Comparison of ENCODE assay signal across 13 cellular contexts in genomic region chr7:988426-988911, GRCh38. TPM values are rescaled to one million over a fixed set of nuclear protein-coding genes. Genes with fewer than 3 reads are reported as not detected.
DNase-seq lines count a peak whose midpoint lies in the region; ATAC-seq, FAIRE-seq and TF ChIP-seq lines count a peak whose summit lies in the region.
"Had no signal": no experiment of that assay in that cellular context is flagged by ENCODE, and none has a peak within 500 bp of the region (broad histone marks: within the 10 kb centered on the region; RNA-seq: fewer than 3 reads in every experiment).

No MANE protein-coding gene starts in this region.

- no peak for TF ChIP-seq POLR2A in GM12878 (IDR thresholded peaks at IDR 0.05; ENCODE audit: low read depth, low read length)

- no peak for TF ChIP-seq CTCF in GM12878 (IDR thresholded peaks at IDR 0.05 in 2 of 3, conservative IDR thresholded peaks at IDR 0.05 in 1 of 3; ENCODE audit: control insufficient read depth in 2 of 3, extremely low read depth in 1 of 3, insufficient read depth in 1 of 3, low read depth in 3 of 3, low read length in 3 of 3)
- TF ChIP-seq CTCF in OCI-LY7 (conservative IDR thresholded peaks at IDR 0.05; ENCODE audit: low read length), result no peak

- H3K79me2 ChIP-seq in GM12878 (ENCODE audit: control insufficient read depth, insufficient read depth, low read length), result no peaks in the 10 kb centered on the region
- H3K79me2 ChIP-seq in OCI-LY7 (ENCODE audit: insufficient read depth, low read depth, low read length), result no peaks in the 10 kb centered on the region

- DNase-seq in COLO668 (lab: John Stamatoyannopoulos, UW; ENCODE audit: unreplicated experiment) (peak; percentile 44), HuH-7.5 (ENCODE audit: low spot score) (peak; percentile 55), GM12878 (ENCODE audit: low read depth, low spot score) (no peak), MG63 (no peak), OCI-LY7 (ENCODE audit: low spot score) (no peak)
- DNase-seq: NCI-H510A had no signal

- POLR2A ChIA-PET in GM12878 (lab: Charles Lee) (interaction anchor here (1.5 kb wide), 1 partner anchor 10 kb away, joined by 7 read pairs; no protein-coding TSS in a partner anchor), OCI-LY7 (lab: Charles Lee) (no interaction called here)

- BruUV-seq in GM12878 (replicated peaks; lab: Mats Ljungman, UMichigan) (no TSS peak), OCI-LY7 (replicated peaks; lab: Mats Ljungman, UMichigan) (no TSS peak)

- H3K27ac ChIP-seq in GM12878 (ENCODE audit: control insufficient read depth, insufficient read depth), result no peak overlapping the region
- no peak overlapping the region for H3K27ac ChIP-seq in OCI-LY7 (ENCODE audit: low read depth, low read length, poor library complexity, severe bottlenecking)
- H3K27ac ChIP-seq: C4-2B, RWPE1 had no signal

- in situ Hi-C loops in GM12878 (cut with MboI), result no loop called here

- H4K20me1 ChIP-seq in GM12878 (ENCODE audit: control insufficient read depth, insufficient read depth), result no peaks in the 10 kb centered on the region
- no peaks in the 10 kb centered on the region for H4K20me1 ChIP-seq in OCI-LY7 (ENCODE audit: insufficient read depth, low read length)

- H3K36me3 ChIP-seq in GM12878 (ENCODE audit: control insufficient read depth in 2 of 2, insufficient read depth in 2 of 2, low read length in 1 of 2) (no peaks in the 10 kb centered on the region), mucosa of stomach (ENCODE audit: control insufficient read depth, insufficient read depth, low read length) (no peaks in the 10 kb centered on the region), MG63 (no peaks in the 10 kb centered on the region), OCI-LY7 (ENCODE audit: insufficient read depth, low read length) (no peaks in the 10 kb centered on the region)
- H3K36me3 ChIP-seq: tibial nerve had no signal

- intact Hi-C loops in GM12878 (cut with micrococcal nuclease; ENCODE audit: unreplicated experiment), result no loop called here
- intact Hi-C loops in OCI-LY7 (cut with micrococcal nuclease; ENCODE audit: unreplicated experiment), result no loop called here

- no peak for TF ChIP-seq EP300 in GM12878 (IDR thresholded peaks at IDR 0.05; ENCODE audit: borderline replicate concordance in 1 of 2, control insufficient read depth in 1 of 2, low read depth in 2 of 2, low read length in 2 of 2)

- H3K4me1 ChIP-seq in GM12878 (ENCODE audit: control insufficient read depth, insufficient read depth, low read length), result peaks cover 5% of the 10 kb centered on the region
- peaks cover 19% of the 10 kb centered on the region for H3K4me1 ChIP-seq in mucosa of stomach (ENCODE audit: control insufficient read depth, insufficient read depth, low read length)
- peaks cover 31% of the 10 kb centered on the region for H3K4me1 ChIP-seq in OCI-LY7 (ENCODE audit: insufficient read depth, low read length, poor library complexity, severe bottlenecking)

- TF ChIP-seq RAD21 in GM12878 (IDR thresholded peaks at IDR 0.05; ENCODE audit: insufficient read depth, low read depth, low read length), result no peak

- H3K27me3 ChIP-seq in GM12878 (replicated peaks in 1 of 2; ENCODE audit: control insufficient read depth in 2 of 2, insufficient read depth in 2 of 2, low read length in 1 of 2) (no peaks in the 10 kb centered on the region; a peak in 2 of 4 replicates), mucosa of stomach (ENCODE audit: control insufficient read depth, insufficient read depth, low read length) (peaks cover 48% of the 10 kb centered on the region), MG63 (no peaks in the 10 kb centered on the region)

- H3K4me2 ChIP-seq in GM12878 (ENCODE audit: control insufficient read depth, insufficient read depth) (no peak overlapping the region), OCI-LY7 (ENCODE audit: low read length) (no peak overlapping the region)

- ATAC-seq in GM12878 (peak; percentile 34), HG03159 (IDR thresholded peaks at IDR 0.05; ENCODE audit: unreplicated experiment) (no peak), GM21529 (IDR thresholded peaks at IDR 0.05; ENCODE audit: unreplicated experiment) (no peak)

- H3K9me3 ChIP-seq in GM12878 (replicated peaks; ENCODE audit: control insufficient read depth, insufficient read depth, low read length) (no peaks in the 10 kb centered on the region), mucosa of stomach (ENCODE audit: control insufficient read depth, low read length) (no peaks in the 10 kb centered on the region), MG63 (no peaks in the 10 kb centered on the region), OCI-LY7 (ENCODE audit: low read length) (no peaks in the 10 kb centered on the region)
- H3K9me3 ChIP-seq: tibial nerve had no signal

- H3K4me3 ChIP-seq in GM12878 (no peak overlapping the region), mucosa of stomach (ENCODE audit: low read length) (no peak overlapping the region), MG63 (no peak overlapping the region), OCI-LY7 (ENCODE audit: low read depth, low read length, poor library complexity, severe bottlenecking) (no peak overlapping the region)
- H3K4me3 ChIP-seq: tibial nerve had no signal

- RAD21 ChIA-PET in GM12878 (lab: Charles Lee; ENCODE audit: unreplicated experiment), result interaction anchor here (0.6 to 1.6 kb wide), 11 partner anchors 10 to 187 kb away, joined by 3 to 16 read pairs (median 3); partner anchors contain the start of gene COX19

- CTCF ChIA-PET in GM12878 (lab: Yijun Ruan, JAX) (interaction anchor here (0.6 to 1.6 kb wide), 13 partner anchors 10 to 189 kb away, joined by 3 to 15 read pairs (median 4); no protein-coding TSS in a partner anchor), OCI-LY7 (lab: Charles Lee; ENCODE audit: unreplicated experiment) (no interaction called here)

- no peak for FAIRE-seq in GM12878 (lab: Jason Lieb, UNC)

- WGBS in GM12878 (ENCODE audit: insufficient coverage, insufficient replicate concordance, low lambda C conversion rate, missing lambda C conversion rate), result under 1% methylated on average over 17 of the region's 24 CpGs

- H3K9me2 ChIP-seq in OCI-LY7 (ENCODE audit: insufficient read depth, low read length), result no peaks in the 10 kb centered on the region

- SMC1A ChIA-PET in GM12878 (lab: Charles Lee; ENCODE audit: uncharacterized antibody, unreplicated experiment), result interaction anchor here (0.6 to 1.2 kb wide), 7 partner anchors 10 to 186 kb away, joined by 3 to 6 read pairs (median 3); partner anchors contain the start of gene COX19

- no peak overlapping the region for H3K9ac ChIP-seq in GM12878 (ENCODE audit: control insufficient read depth, insufficient read depth, low read length)
- peak overlapping the region; percentile 28 for H3K9ac ChIP-seq in mucosa of stomach (ENCODE audit: low read length)

- H2AFZ ChIP-seq in GM12878 (ENCODE audit: control insufficient read depth, low read depth, low read length) (no peak overlapping the region), OCI-LY7 (ENCODE audit: low read length) (no peak overlapping the region)

RNA-seq across cellular contexts. Expression of gene CYP2W1, which starts 5.5 kb away (rescaled TPM):
- total RNA-seq in GM12878 (2013; cell fraction: nucleolus; rRNA removed), result not detected in 2 replicates
- total RNA-seq in GM12878 (2014; rRNA removed), result not detected in 2 replicates
- total RNA-seq in GM12878 (2014; rRNA removed; fragmentation: Illumina TruSeq; extraction: Trizol), result not detected in 2 replicates
- not detected in 2 replicates for total RNA-seq in GM12878 (2021)
- polyA plus RNA-seq in GM12878 (2011; ENCODE audit: low read depth), result not detected
- not detected in 2 replicates for polyA plus RNA-seq in GM12878 (2011; rRNA removed)
- not detected in 2 replicates for polyA plus RNA-seq in GM12878 (2011; cell fraction: cytosol; rRNA removed)
- polyA plus RNA-seq in GM12878 (2011; cell fraction: nucleus; rRNA removed), result 0.04 and 0.07 TPM in 2 replicates
- polyA plus RNA-seq in GM12878 (2012), result not detected in 2 replicates
- not detected in 2 replicates for polyA plus RNA-seq in GM12878 (2014; fragmentation: Illumina TruSeq; extraction: Trizol)
- not detected for polyA plus RNA-seq in GM12878 (2014; fragmentation: Nextera tagmentation; extraction: Ambion mirVana)
- polyA plus RNA-seq in GM12878 (2014; rRNA removed), result not detected in 2 replicates
- not detected for polyA plus RNA-seq in GM12878 (2016; fragmentation: Nextera tagmentation; extraction: Ambion mirVana)
- not detected in 2 replicates for polyA minus RNA-seq in GM12878 (2011; rRNA and poly(A)+ RNA removed)
- polyA minus RNA-seq in GM12878 (2011; cell fraction: cytosol; rRNA and poly(A)+ RNA removed), result not detected in 2 replicates
- polyA minus RNA-seq in GM12878 (2011; cell fraction: nucleus; rRNA and poly(A)+ RNA removed), result not detected in 2 replicates
- total RNA-seq in MG63 (2014; rRNA removed; shearing (Covaris generic); ENCODE audit: low replicate concordance), result not detected in 2 replicates
- 0.31 TPM in 1 of 2 replicates, not detected in the other for total RNA-seq in OCI-LY7 (2014; rRNA removed; shearing (Covaris generic))
- total RNA-seq in OCI-LY7 (2022), result 1.3 and 1.5 TPM in 2 replicates
- total RNA-seq: pulmonary artery endothelial cell had no signal

RNA-seq across cellular contexts. Expression of gene COX19, which starts 13.1 kb away (rescaled TPM):
- 117 and 121 TPM in 2 replicates for total RNA-seq in GM12878 (2013; cell fraction: nucleolus; rRNA removed)
- total RNA-seq in GM12878 (2014; rRNA removed) (10.2 and 12.5 TPM in 2 replicates), GM12878 (2014; rRNA removed; fragmentation: Illumina TruSeq; extraction: Trizol) (9.5 and 11.4 TPM in 2 replicates), GM12878 (2021) (8.6 and 9.0 TPM in 2 replicates), OCI-LY7 (2022) (43.1 and 45.7 TPM in 2 replicates)
- 4.5 TPM for polyA plus RNA-seq in GM12878 (2011; ENCODE audit: low read depth)
- polyA plus RNA-seq in GM12878 (2011; rRNA removed) (15.9 and 17.0 TPM in 2 replicates), GM12878 (2014; fragmentation: Illumina TruSeq; extraction: Trizol) (7.0 and 12.4 TPM in 2 replicates), GM12878 (2014; fragmentation: Nextera tagmentation; extraction: Ambion mirVana) (1 to 10 TPM; 3.7 to 6.6 TPM), GM12878 (2014; rRNA removed) (8.9 and 10.2 TPM in 2 replicates), GM12878 (2016; fragmentation: Nextera tagmentation; extraction: Ambion mirVana) (10 to 100 TPM; 15.0 to 17.9 TPM)
- polyA plus RNA-seq in GM12878 (2011; cell fraction: cytosol; rRNA removed), result 10.8 and 11.2 TPM in 2 replicates
- polyA plus RNA-seq in GM12878 (2011; cell fraction: nucleus; rRNA removed), result 22.4 and 24.8 TPM in 2 replicates
- 6.9 and 7.6 TPM in 2 replicates for polyA plus RNA-seq in GM12878 (2012)
- 11.1 and 20.0 TPM in 2 replicates for polyA minus RNA-seq in GM12878 (2011; rRNA and poly(A)+ RNA removed)
- polyA minus RNA-seq in GM12878 (2011; cell fraction: cytosol; rRNA and poly(A)+ RNA removed), result 2.1 and 2.7 TPM in 2 replicates
- polyA minus RNA-seq in GM12878 (2011; cell fraction: nucleus; rRNA and poly(A)+ RNA removed), result 11.1 and 16.1 TPM in 2 replicates
- total RNA-seq in MG63 (2014; rRNA removed; shearing (Covaris generic); ENCODE audit: low replicate concordance), result 4.4 and 10.1 TPM in 2 replicates
- 20.3 and 23.2 TPM in 2 replicates for total RNA-seq in OCI-LY7 (2014; rRNA removed; shearing (Covaris generic))

RNA-seq across cellular contexts. Expression of gene ADAP1, which starts 34.0 kb away (rescaled TPM):
- 23.8 and 32.2 TPM in 2 replicates for total RNA-seq in GM12878 (2013; cell fraction: nucleolus; rRNA removed)
- total RNA-seq in GM12878 (2014; rRNA removed) (34.0 and 44.2 TPM in 2 replicates), GM12878 (2014; rRNA removed; fragmentation: Illumina TruSeq; extraction: Trizol) (15.8 and 17.9 TPM in 2 replicates), GM12878 (2021) (38.7 and 42.3 TPM in 2 replicates), OCI-LY7 (2022) (7.0 and 7.7 TPM in 2 replicates)
- 3.9 TPM for polyA plus RNA-seq in GM12878 (2011; ENCODE audit: low read depth)
- polyA plus RNA-seq in GM12878 (2011; rRNA removed) (16.6 and 22.5 TPM in 2 replicates), GM12878 (2014; fragmentation: Illumina TruSeq; extraction: Trizol) (8.0 and 22.0 TPM in 2 replicates), GM12878 (2014; fragmentation: Nextera tagmentation; extraction: Ambion mirVana) (under 1 TPM in 1 of 2 experiments, not detected in 1; 0.22 TPM), GM12878 (2014; rRNA removed) (28.9 and 35.5 TPM in 2 replicates), GM12878 (2016; fragmentation: Nextera tagmentation; extraction: Ambion mirVana) (10 to 100 TPM in 1 of 2 experiments, 1 to 10 TPM in 1; 6.7 to 12.7 TPM)
- polyA plus RNA-seq in GM12878 (2011; cell fraction: cytosol; rRNA removed), result 30.5 and 44.3 TPM in 2 replicates
- 55.5 and 64.6 TPM in 2 replicates for polyA plus RNA-seq in GM12878 (2011; cell fraction: nucleus; rRNA removed)
- polyA plus RNA-seq in GM12878 (2012), result 17.1 and 19.8 TPM in 2 replicates
- polyA minus RNA-seq in GM12878 (2011; rRNA and poly(A)+ RNA removed), result 15.7 and 37.9 TPM in 2 replicates
- polyA minus RNA-seq in GM12878 (2011; cell fraction: cytosol; rRNA and poly(A)+ RNA removed), result 22.1 and 25.5 TPM in 2 replicates
- 14.0 and 35.4 TPM in 2 replicates for polyA minus RNA-seq in GM12878 (2011; cell fraction: nucleus; rRNA and poly(A)+ RNA removed)
- total RNA-seq in MG63 (2014; rRNA removed; shearing (Covaris generic); ENCODE audit: low replicate concordance), result 7.6 and 9.6 TPM in 2 replicates
- 0.41 and 2.4 TPM in 2 replicates for total RNA-seq in OCI-LY7 (2014; rRNA removed; shearing (Covaris generic))

RNA-seq across cellular contexts. Expression of gene GPR146, which starts 55.9 kb away (rescaled TPM):
- 30.0 and 31.5 TPM in 2 replicates for total RNA-seq in GM12878 (2013; cell fraction: nucleolus; rRNA removed)
- 0.65 and 0.68 TPM in 2 replicates for total RNA-seq in GM12878 (2014; rRNA removed)
- 0.36 and 0.92 TPM in 2 replicates for total RNA-seq in GM12878 (2014; rRNA removed; fragmentation: Illumina TruSeq; extraction: Trizol)
- 0.51 and 1.1 TPM in 2 replicates for total RNA-seq in GM12878 (2021)
- 3.5 TPM for polyA plus RNA-seq in GM12878 (2011; ENCODE audit: low read depth)
- 9.0 and 12.0 TPM in 2 replicates for polyA plus RNA-seq in GM12878 (2011; rRNA removed)
- polyA plus RNA-seq in GM12878 (2011; cell fraction: cytosol; rRNA removed), result 12.9 and 14.2 TPM in 2 replicates
- polyA plus RNA-seq in GM12878 (2011; cell fraction: nucleus; rRNA removed), result 18.1 and 26.9 TPM in 2 replicates
- 5.0 and 11.4 TPM in 2 replicates for polyA plus RNA-seq in GM12878 (2012)
- 0.19 TPM in 1 of 2 replicates, not detected in the other for polyA plus RNA-seq in GM12878 (2014; fragmentation: Illumina TruSeq; extraction: Trizol)
- polyA plus RNA-seq in GM12878 (2014; fragmentation: Nextera tagmentation; extraction: Ambion mirVana), result not detected
- 0.50 and 0.80 TPM in 2 replicates for polyA plus RNA-seq in GM12878 (2014; rRNA removed)
- 1 to 10 TPM in 1 of 2 experiments, under 1 TPM in 1; 0.56 to 1.0 TPM for polyA plus RNA-seq in GM12878 (2016; fragmentation: Nextera tagmentation; extraction: Ambion mirVana)
- polyA minus RNA-seq in GM12878 (2011; rRNA and poly(A)+ RNA removed), result 11.6 and 21.0 TPM in 2 replicates
- 2.2 and 3.7 TPM in 2 replicates for polyA minus RNA-seq in GM12878 (2011; cell fraction: cytosol; rRNA and poly(A)+ RNA removed)
- 6.0 and 13.7 TPM in 2 replicates for polyA minus RNA-seq in GM12878 (2011; cell fraction: nucleus; rRNA and poly(A)+ RNA removed)
- 1.5 TPM in 1 of 2 replicates, not detected in the other for total RNA-seq in MG63 (2014; rRNA removed; shearing (Covaris generic); ENCODE audit: low replicate concordance)
- 0.62 and 0.95 TPM in 2 replicates for total RNA-seq in OCI-LY7 (2014; rRNA removed; shearing (Covaris generic))
- 0.77 and 3.3 TPM in 2 replicates for total RNA-seq in OCI-LY7 (2022)

Comparison
In these comparisons a context has a peak if more than half of its experiments do, and no peak if none do; other contexts are left out.
1. DNase-seq: peak in COLO668 (single experiment) and HuH-7.5 (single experiment); none in GM12878 (single experiment), MG63 (single experiment) and OCI-LY7 (single experiment).